18 cellular contexts compared by ENCODE assay signal in the genomic region with DNA sequence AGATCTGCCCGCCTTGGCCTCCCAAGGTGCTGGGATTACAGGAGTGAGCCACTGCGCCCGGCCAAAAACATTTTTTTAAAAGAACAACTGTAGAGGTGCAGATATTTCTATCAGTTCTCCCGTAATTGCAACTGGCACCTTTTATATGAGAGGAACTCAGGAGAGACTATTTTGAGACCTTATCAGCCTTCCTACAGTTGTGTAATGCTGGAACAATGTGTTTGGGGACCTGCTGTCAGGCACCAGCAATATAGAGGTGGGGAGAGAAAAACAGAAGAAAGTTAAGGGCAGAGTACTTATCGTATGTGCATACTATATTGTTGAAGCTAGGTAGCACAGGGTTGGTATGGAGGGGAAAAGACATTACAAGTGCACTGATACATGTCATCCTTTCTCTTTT.
DNase-seq lines count a peak whose midpoint lies in the region; ATAC-seq and TF ChIP-seq lines count a peak whose summit lies in the region.
"Had no signal": no experiment of that assay in that cellular context is flagged by ENCODE, and none has a peak within 500 bp of the region (broad histone marks: within the 10 kb centered on the region; RNA-seq: fewer than 3 reads in every experiment).

No MANE protein-coding gene starts in this region.

- no peak overlapping the region for H4K91ac ChIP-seq in trophoblast cell (ENCODE audit: low read depth, low read length)

- no peak overlapping the region for H2BK120ac ChIP-seq in trophoblast cell (ENCODE audit: insufficient read depth, low read length, poor library complexity)

- 37 to 46% (median 40%) methylated on average over 5 of the region's 5 CpGs for WGBS in heart left ventricle, 4 donors
- no CpG with 5 or more reads among the region's 5 CpGs for WGBS in trophoblast cell (ENCODE audit: extremely low coverage, insufficient coverage, insufficient read length)

- no peak overlapping the region for H3K4ac ChIP-seq in trophoblast cell (ENCODE audit: low read depth, low read length)

- DNase-seq in Right ventricle myocardium inferior (ENCODE audit: missing footprints) (no peak), cardiac septum (ENCODE audit: low spot score) (no peak), heart left ventricle (no peak), left ventricle myocardium inferior (no peak), trophoblast cell (no peak), DMS114 treated with DMSO at 0.1 percent for 48 hours (lab: John Stamatoyannopoulos, UW; ENCODE audit: unreplicated experiment) (no peak)
- DNase-seq: Caco-2; CD4-positive, CD25-positive, alpha-beta regulatory T cell; CD8-positive, alpha-beta T cell; DMS79; EL; GDM1; GOT3; HFFc6 had no signal

- H3K14ac ChIP-seq in trophoblast cell (ENCODE audit: low read length) = no peak overlapping the region

- no peak overlapping the region for H4K12ac ChIP-seq in trophoblast cell (ENCODE audit: low read depth, low read length)

- H3K27me3 ChIP-seq in heart left ventricle (no peaks in the 10 kb centered on the region), left ventricle myocardium inferior (ENCODE audit: low read depth) (peaks cover 3% of the 10 kb centered on the region), trophoblast cell (ENCODE audit: insufficient read depth, low read length) (no peaks in the 10 kb centered on the region)
- H3K27me3 ChIP-seq: BLaER1 had no signal

- intact Hi-C loops in Right ventricle myocardium inferior (cut with DNase I) (no loop called here), cardiac septum (cut with DNase I) (no loop called here), heart left ventricle (cut with DNase I) (loop anchor here in 2 of 10 donors (5.0 to 10.0 kb wide), 2 partner anchors 93 to 101 kb away; no protein-coding TSS in a partner anchor), left ventricle myocardium inferior (cut with micrococcal nuclease) (no loop called here)

- peaks cover 0 to 7% (median 0%) of the 10 kb centered on the region in 12 donors for H3K4me1 ChIP-seq in heart left ventricle
- H3K4me1 ChIP-seq in left ventricle myocardium inferior = peaks cover 13% of the 10 kb centered on the region
- H3K4me1 ChIP-seq in trophoblast cell (ENCODE audit: control insufficient read depth in 1 of 2, insufficient read depth in 2 of 2, low read length in 2 of 2) = peaks cover 3 to 4% of the 10 kb centered on the region in 2 experiments
- H3K4me1 ChIP-seq: BLaER1, Caco-2, HAP-1 had no signal

- no peak for TF ChIP-seq CTCF in heart left ventricle (IDR thresholded peaks at IDR 0.05)
- TF ChIP-seq CTCF in left ventricle myocardium inferior (IDR thresholded peaks at IDR 0.05; ENCODE audit: borderline replicate concordance) = no peak

- H3K9ac ChIP-seq in trophoblast cell (ENCODE audit: low read length) = no peak overlapping the region
- H3K9ac ChIP-seq: BLaER1 had no signal

- H3K27ac ChIP-seq in heart left ventricle (peak overlapping the region in 8 of 12 donors; percentile 5 to 58 (median 30)), left ventricle myocardium inferior (replicated peaks) (peak overlapping the region; percentile 68), trophoblast cell (ENCODE audit: low read depth, low read length) (no peak overlapping the region)
- H3K27ac ChIP-seq: 22Rv1, BLaER1, C4-2B had no signal

- no peak overlapping the region for H3K4me2 ChIP-seq in trophoblast cell (ENCODE audit: low read length)
- H3K4me2 ChIP-seq: BLaER1 had no signal

- H3K79me1 ChIP-seq in trophoblast cell (ENCODE audit: low read length) = no peaks in the 10 kb centered on the region

- H3K79me2 ChIP-seq in trophoblast cell (ENCODE audit: control insufficient read depth, insufficient read depth, low read length, poor library complexity) = no peaks in the 10 kb centered on the region

- no peak for TF ChIP-seq POLR2A in heart left ventricle (IDR thresholded peaks at IDR 0.05)

- no peak overlapping the region for H2BK12ac ChIP-seq in trophoblast cell (ENCODE audit: low read length)

- no peaks in the 10 kb centered on the region for H3K36me3 ChIP-seq in heart left ventricle
- H3K36me3 ChIP-seq in left ventricle myocardium inferior = no peaks in the 10 kb centered on the region
- H3K36me3 ChIP-seq in trophoblast cell (ENCODE audit: control insufficient read depth in 1 of 2, insufficient read depth in 2 of 2, low read length in 2 of 2) = no peaks in the 10 kb centered on the region
- H3K36me3 ChIP-seq: BLaER1, HAP-1 had no signal

- ATAC-seq in Right ventricle myocardium inferior (peak; percentile 90), heart left ventricle (peak; percentile 74 to 92 (median 88))
- ATAC-seq: CD8-positive, alpha-beta T cell had no signal

- no peak overlapping the region for H2BK5ac ChIP-seq in trophoblast cell (ENCODE audit: low read depth, low read length, poor library complexity)

- H3K9me3 ChIP-seq in heart left ventricle = no peaks in the 10 kb centered on the region
- no peaks in the 10 kb centered on the region for H3K9me3 ChIP-seq in left ventricle myocardium inferior (replicated peaks)
- no peaks in the 10 kb centered on the region for H3K9me3 ChIP-seq in trophoblast cell (ENCODE audit: insufficient read depth, low read depth, low read length)
- H3K9me3 ChIP-seq: BLaER1, Caco-2, HAP-1 had no signal

- H3K18ac ChIP-seq in trophoblast cell (ENCODE audit: low read length) = no peak overlapping the region

- no peak overlapping the region for H3K4me3 ChIP-seq in heart left ventricle
- H3K4me3 ChIP-seq in left ventricle myocardium inferior = no peak overlapping the region
- H3K4me3 ChIP-seq in trophoblast cell (ENCODE audit: low read depth, low read length) = no peak overlapping the region
- H3K4me3 ChIP-seq: BLaER1, HAP-1 had no signal

- H2AK5ac ChIP-seq in trophoblast cell (ENCODE audit: low read length) = no peak overlapping the region

- H4K8ac ChIP-seq in trophoblast cell (ENCODE audit: low read depth, low read length) = no peak overlapping the region

- no peak overlapping the region for H3K23ac ChIP-seq in trophoblast cell (ENCODE audit: low read length)

- H2AFZ ChIP-seq in trophoblast cell (ENCODE audit: insufficient read depth, low read length, poor library complexity) = no peak overlapping the region
